1 cellular context compared by ENCODE assay signal in genomic region chr1:11838349-11839272, GRCh38.
TF ChIP-seq lines count a peak whose summit lies in the region.

No MANE protein-coding gene starts in this region.

TF ChIP-seq in GM23338, 12 proteins besides CTCF, POLR2A, EP300 and RAD21 (continued from another document):
- TF ChIP-seq, protein P1, sequence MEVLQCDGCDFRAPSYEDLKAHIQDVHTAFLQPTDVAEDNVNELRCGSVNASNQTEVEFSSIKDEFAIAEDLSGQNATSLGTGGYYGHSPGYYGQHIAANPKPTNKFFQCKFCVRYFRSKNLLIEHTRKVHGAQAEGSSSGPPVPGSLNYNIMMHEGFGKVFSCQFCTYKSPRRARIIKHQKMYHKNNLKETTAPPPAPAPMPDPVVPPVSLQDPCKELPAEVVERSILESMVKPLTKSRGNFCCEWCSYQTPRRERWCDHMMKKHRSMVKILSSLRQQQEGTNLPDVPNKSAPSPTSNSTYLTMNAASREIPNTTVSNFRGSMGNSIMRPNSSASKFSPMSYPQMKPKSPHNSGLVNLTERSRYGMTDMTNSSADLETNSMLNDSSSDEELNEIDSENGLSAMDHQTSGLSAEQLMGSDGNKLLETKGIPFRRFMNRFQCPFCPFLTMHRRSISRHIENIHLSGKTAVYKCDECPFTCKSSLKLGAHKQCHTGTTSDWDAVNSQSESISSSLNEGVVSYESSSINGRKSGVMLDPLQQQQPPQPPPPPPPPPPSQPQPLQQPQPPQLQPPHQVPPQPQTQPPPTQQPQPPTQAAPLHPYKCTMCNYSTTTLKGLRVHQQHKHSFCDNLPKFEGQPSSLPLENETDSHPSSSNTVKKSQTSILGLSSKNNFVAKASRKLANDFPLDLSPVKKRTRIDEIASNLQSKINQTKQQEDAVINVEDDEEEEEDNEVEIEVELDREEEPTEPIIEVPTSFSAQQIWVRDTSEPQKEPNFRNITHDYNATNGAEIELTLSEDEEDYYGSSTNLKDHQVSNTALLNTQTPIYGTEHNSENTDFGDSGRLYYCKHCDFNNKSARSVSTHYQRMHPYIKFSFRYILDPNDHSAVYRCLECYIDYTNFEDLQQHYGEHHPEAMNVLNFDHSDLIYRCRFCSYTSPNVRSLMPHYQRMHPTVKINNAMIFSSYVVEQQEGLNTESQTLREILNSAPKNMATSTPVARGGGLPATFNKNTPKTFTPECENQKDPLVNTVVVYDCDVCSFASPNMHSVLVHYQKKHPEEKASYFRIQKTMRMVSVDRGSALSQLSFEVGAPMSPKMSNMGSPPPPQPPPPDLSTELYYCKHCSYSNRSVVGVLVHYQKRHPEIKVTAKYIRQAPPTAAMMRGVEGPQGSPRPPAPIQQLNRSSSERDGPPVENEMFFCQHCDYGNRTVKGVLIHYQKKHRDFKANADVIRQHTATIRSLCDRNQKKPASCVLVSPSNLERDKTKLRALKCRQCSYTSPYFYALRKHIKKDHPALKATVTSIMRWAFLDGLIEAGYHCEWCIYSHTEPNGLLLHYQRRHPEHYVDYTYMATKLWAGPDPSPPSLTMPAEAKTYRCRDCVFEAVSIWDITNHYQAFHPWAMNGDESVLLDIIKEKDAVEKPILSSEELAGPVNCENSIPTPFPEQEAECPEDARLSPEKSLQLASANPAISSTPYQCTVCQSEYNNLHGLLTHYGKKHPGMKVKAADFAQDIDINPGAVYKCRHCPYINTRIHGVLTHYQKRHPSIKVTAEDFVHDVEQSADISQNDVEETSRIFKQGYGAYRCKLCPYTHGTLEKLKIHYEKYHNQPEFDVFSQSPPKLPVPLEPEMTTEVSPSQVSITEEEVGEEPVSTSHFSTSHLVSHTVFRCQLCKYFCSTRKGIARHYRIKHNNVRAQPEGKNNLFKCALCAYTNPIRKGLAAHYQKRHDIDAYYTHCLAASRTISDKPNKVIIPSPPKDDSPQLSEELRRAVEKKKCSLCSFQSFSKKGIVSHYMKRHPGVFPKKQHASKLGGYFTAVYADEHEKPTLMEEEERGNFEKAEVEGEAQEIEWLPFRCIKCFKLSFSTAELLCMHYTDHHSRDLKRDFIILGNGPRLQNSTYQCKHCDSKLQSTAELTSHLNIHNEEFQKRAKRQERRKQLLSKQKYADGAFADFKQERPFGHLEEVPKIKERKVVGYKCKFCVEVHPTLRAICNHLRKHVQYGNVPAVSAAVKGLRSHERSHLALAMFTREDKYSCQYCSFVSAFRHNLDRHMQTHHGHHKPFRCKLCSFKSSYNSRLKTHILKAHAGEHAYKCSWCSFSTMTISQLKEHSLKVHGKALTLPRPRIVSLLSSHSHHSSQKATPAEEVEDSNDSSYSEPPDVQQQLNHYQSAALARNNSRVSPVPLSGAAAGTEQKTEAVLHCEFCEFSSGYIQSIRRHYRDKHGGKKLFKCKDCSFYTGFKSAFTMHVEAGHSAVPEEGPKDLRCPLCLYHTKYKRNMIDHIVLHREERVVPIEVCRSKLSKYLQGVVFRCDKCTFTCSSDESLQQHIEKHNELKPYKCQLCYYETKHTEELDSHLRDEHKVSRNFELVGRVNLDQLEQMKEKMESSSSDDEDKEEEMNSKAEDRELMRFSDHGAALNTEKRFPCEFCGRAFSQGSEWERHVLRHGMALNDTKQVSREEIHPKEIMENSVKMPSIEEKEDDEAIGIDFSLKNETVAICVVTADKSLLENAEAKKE (CRISPR knock-in tag; IDR thresholded peaks at IDR 0.05) = no peak
